In the genomic region with DNA sequence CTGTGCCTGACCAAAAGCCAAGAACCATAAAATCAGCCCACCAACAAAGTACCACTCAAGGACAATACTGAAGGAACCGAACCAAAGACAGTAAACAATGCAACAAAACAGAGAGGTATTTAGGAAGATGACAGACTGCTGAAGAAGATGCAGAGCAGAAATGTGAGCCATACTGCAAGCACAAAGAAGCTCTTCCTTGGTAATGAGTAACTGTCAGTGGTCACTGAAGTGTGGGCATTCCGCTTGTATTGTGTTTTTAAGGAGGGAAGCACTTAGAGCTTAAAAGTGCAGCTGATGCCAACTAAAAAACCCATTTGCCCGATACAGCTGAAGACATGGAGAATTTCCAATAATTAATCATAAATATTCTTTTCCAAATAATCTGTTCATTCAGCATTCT, we compare ENCODE assay signal across 22 cellular contexts. TPM values are rescaled to one million over a fixed set of nuclear protein-coding genes. Genes with fewer than 3 reads are reported as not detected.
DNase-seq lines count a peak whose midpoint lies in the region; ATAC-seq, FAIRE-seq and TF ChIP-seq lines count a peak whose summit lies in the region.
"Had no signal": no experiment of that assay in that cellular context is flagged by ENCODE, and none has a peak within 500 bp of the region (broad histone marks: within the 10 kb centered on the region; RNA-seq: fewer than 3 reads in every experiment).

No MANE protein-coding gene starts in this region.

- 0 out of 2 replicates have a peak, but pooled peaks cover 7% of the 10 kb centered on the region for H3K4me1 ChIP-seq in GM23338 (ENCODE audit: insufficient read depth)
- peaks cover 0 to 9% of the 10 kb centered on the region in 2 donors for H3K4me1 ChIP-seq in thyroid gland
- H3K4me1 ChIP-seq: HAP-1 had no signal

- H3K27ac Mint-ChIP-seq in GM23338, result no peak overlapping the region
- H3K27ac Mint-ChIP-seq: IgD-negative memory B cell had no signal

- peaks cover 6% of the 10 kb centered on the region for H3K9me2 ChIP-seq in GM23338 (ENCODE audit: insufficient read depth)

- no peak overlapping the region for H3K4me3 ChIP-seq in GM23338
- no peak overlapping the region for H3K4me3 ChIP-seq in thyroid gland (replicated peaks in 1 of 3)
- H3K4me3 ChIP-seq: HAP-1, MG63, SK-N-MC had no signal

- H3K27me3 ChIP-seq in GM23338 (ENCODE audit: insufficient read depth) (no peaks in the 10 kb centered on the region), thyroid gland (no peaks in the 10 kb centered on the region)
- H3K27me3 ChIP-seq: MG63 had no signal

- H2AFZ ChIP-seq in GM23338, result 0 out of 2 replicates have a peak overlapping the region, but pooled peaks have one; percentile 30

- no peak overlapping the region for H3K27ac ChIP-seq in GM23338 (ENCODE audit: low read depth)
- H3K27ac ChIP-seq in thyroid gland, result no peak overlapping the region
- H3K27ac ChIP-seq: C4-2B, SK-N-MC had no signal

- no peaks in the 10 kb centered on the region for H3K36me3 ChIP-seq in GM23338 (ENCODE audit: insufficient read depth)
- no peaks in the 10 kb centered on the region for H3K36me3 ChIP-seq in thyroid gland
- H3K36me3 ChIP-seq: HAP-1, MG63 had no signal

- TF ChIP-seq CTCF in GM23338 (conservative IDR thresholded peaks at IDR 0.05; ENCODE audit: low read depth in 2 of 2) (no peak), thyroid gland (IDR thresholded peaks at IDR 0.05) (no peak)

- intact Hi-C loops in thyroid gland (cut with DNase I), result no loop called here

- TF ChIP-seq POLR2A in thyroid gland (IDR thresholded peaks at IDR 0.05), result no peak

- H4K20me1 ChIP-seq in GM23338 (replicated peaks; ENCODE audit: insufficient read depth), result no peaks in the 10 kb centered on the region

- ATAC-seq in GM23338, result no peak
- no peak for ATAC-seq in GM18870 (IDR thresholded peaks at IDR 0.05; ENCODE audit: unreplicated experiment)

- peaks cover 3% of the 10 kb centered on the region for H3K27me3 Mint-ChIP-seq in GM23338 (ENCODE audit: insufficient read depth, low read depth, poor library complexity)
- H3K27me3 Mint-ChIP-seq: IgD-negative memory B cell had no signal

- WGBS in thyroid gland, 2 donors, result 30 to 41% methylated on average over 3 of the region's 3 CpGs

- no peaks in the 10 kb centered on the region for H3K9me3 Mint-ChIP-seq in GM23338
- H3K9me3 Mint-ChIP-seq: IgD-negative memory B cell had no signal

- DNase-seq in GM23338 (ENCODE audit: low spot score) (no peak), RCC 7860 (ENCODE audit: low spot score) (peak; percentile 21), left kidney (ENCODE audit: low read depth, low spot score) (peak; percentile 57), thyroid gland (peak; percentile 4 to 5), middle frontal gyrus (ENCODE audit: extremely low spot score, low spot score) (no peak)
- no peak for DNase-seq in stimulated activated CD4-positive, alpha-beta T cell treated with anti-CD3 and anti-CD28 coated beads, Interleukin-4, amount 100 ng/mL, for 24 hours
- DNase-seq: GDM1, Karpas-422, MG63, NCI-H1048, NCI-H1436 treated with DMSO at 0.1 percent for 48 hours, NCI-H2029, NCI-H510A, NCI-H748 treated with DMSO at 0.1 percent for 48 hours, OCI-M1, SHP77 had no signal

- H3K4me1 Mint-ChIP-seq in GM23338, result no peaks in the 10 kb centered on the region; the same call in 2 of the 3 replicates

- H3K9me3 ChIP-seq in thyroid gland, result no peaks in the 10 kb centered on the region
- H3K9me3 ChIP-seq: HAP-1, MG63 had no signal

- peak; percentile 66 for FAIRE-seq in RCC 7860 (lab: Jason Lieb, UNC)
- FAIRE-seq: HTR-8/SVneo had no signal

- H3K4me3 Mint-ChIP-seq in GM23338, result no peak overlapping the region
- H3K4me3 Mint-ChIP-seq: IgD-negative memory B cell had no signal

- H3F3A ChIP-seq in GM23338 (replicated peaks; ENCODE audit: low read depth), result no peaks in the 10 kb centered on the region

- H3K4me2 ChIP-seq in GM23338, result no peak overlapping the region

- no peaks in the 10 kb centered on the region for H3K36me3 Mint-ChIP-seq in GM23338 (ENCODE audit: low read depth)
- H3K36me3 Mint-ChIP-seq: IgD-negative memory B cell had no signal

- no peaks in the 10 kb centered on the region for H3K79me2 ChIP-seq in GM23338 (replicated peaks; ENCODE audit: insufficient read depth)

TF ChIP-seq in GM23338, 12 proteins besides CTCF, POLR2A, EP300 and RAD21 (continues in another document):
- TF ChIP-seq POLR2AphosphoS5 (IDR thresholded peaks at IDR 0.05; ENCODE audit: low read depth) (no peak), ZNF114 (CRISPR knock-in tag; IDR thresholded peaks at IDR 0.05) (no peak), EZH2 (IDR thresholded peaks at IDR 0.05; ENCODE audit: low read depth, unreplicated experiment) (no peak), NANOG (IDR thresholded peaks at IDR 0.05; ENCODE audit: borderline replicate concordance) (no peak), EZH2phosphoT487 (IDR thresholded peaks at IDR 0.05; ENCODE audit: unreplicated experiment) (no peak), ZNF331 (CRISPR knock-in tag; IDR thresholded peaks at IDR 0.05; ENCODE audit: low read depth) (no peak)
- TF ChIP-seq, protein P1, sequence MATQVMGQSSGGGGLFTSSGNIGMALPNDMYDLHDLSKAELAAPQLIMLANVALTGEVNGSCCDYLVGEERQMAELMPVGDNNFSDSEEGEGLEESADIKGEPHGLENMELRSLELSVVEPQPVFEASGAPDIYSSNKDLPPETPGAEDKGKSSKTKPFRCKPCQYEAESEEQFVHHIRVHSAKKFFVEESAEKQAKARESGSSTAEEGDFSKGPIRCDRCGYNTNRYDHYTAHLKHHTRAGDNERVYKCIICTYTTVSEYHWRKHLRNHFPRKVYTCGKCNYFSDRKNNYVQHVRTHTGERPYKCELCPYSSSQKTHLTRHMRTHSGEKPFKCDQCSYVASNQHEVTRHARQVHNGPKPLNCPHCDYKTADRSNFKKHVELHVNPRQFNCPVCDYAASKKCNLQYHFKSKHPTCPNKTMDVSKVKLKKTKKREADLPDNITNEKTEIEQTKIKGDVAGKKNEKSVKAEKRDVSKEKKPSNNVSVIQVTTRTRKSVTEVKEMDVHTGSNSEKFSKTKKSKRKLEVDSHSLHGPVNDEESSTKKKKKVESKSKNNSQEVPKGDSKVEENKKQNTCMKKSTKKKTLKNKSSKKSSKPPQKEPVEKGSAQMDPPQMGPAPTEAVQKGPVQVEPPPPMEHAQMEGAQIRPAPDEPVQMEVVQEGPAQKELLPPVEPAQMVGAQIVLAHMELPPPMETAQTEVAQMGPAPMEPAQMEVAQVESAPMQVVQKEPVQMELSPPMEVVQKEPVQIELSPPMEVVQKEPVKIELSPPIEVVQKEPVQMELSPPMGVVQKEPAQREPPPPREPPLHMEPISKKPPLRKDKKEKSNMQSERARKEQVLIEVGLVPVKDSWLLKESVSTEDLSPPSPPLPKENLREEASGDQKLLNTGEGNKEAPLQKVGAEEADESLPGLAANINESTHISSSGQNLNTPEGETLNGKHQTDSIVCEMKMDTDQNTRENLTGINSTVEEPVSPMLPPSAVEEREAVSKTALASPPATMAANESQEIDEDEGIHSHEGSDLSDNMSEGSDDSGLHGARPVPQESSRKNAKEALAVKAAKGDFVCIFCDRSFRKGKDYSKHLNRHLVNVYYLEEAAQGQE (IDR thresholded peaks at IDR 0.05; ENCODE audit: unreplicated experiment), result no peak

RNA-seq across cellular contexts. Expression of a gene that starts 34.6 kb away (rescaled TPM):
- 20.8 and 24.1 TPM in 2 replicates for total RNA-seq in GM23338 (2014; rRNA removed; shearing (Covaris generic))
- polyA plus RNA-seq in GM23338 (2016; fragmentation: Nextera tagmentation; extraction: Ambion mirVana), result 4.9 and 5.7 TPM in 2 replicates
- total RNA-seq in thyroid gland, result 1 to 10 TPM; 5.7 to 8.2 (median 7.5) TPM
- polyA plus RNA-seq: IgD-negative memory B cell had no signal

Comparison
In these comparisons a context has a peak if more than half of its experiments do, and no peak if none do; other contexts are left out.
1. DNase-seq: peak in RCC 7860 (single experiment), left kidney (single experiment) and thyroid gland (2 of 2); none in GM23338 (single experiment), stimulated activated CD4-positive, alpha-beta T cell treated with anti-CD3 and anti-CD28 coated beads, Interleukin-4, amount 100 ng/mL, for 24 hours (single experiment) and middle frontal gyrus (single experiment).